18 cellular contexts compared by ENCODE assay signal in the genomic region with DNA sequence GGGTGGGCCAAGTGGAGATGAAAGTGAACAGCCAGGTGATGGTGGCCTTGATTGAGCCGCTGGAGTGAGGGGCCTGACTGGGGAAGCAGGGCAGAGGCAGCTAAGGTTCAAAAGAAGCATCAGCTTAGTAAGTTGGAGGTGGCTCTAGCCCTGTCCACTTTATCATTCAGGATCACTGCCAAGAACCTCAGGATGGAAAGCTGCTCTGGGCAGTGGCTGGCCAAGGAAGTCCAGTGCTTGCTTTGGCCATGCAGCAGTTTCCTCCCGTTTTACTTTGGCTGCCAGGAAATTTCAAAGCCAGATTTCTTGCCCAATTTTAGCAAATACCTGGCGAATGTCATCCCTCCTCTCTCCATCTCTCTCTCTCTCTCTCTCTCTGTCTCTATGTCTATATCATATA.
DNase-seq lines count a peak whose midpoint lies in the region; ATAC-seq and TF ChIP-seq lines count a peak whose summit lies in the region.
"Had no signal": no experiment of that assay in that cellular context is flagged by ENCODE, and none has a peak within 500 bp of the region (broad histone marks: within the 10 kb centered on the region; RNA-seq: fewer than 3 reads in every experiment).

No MANE protein-coding gene starts in this region.

- peaks cover 0 to 17% of the 10 kb centered on the region in 2 donors for H3K9me3 ChIP-seq in right atrium auricular region
- H3K9me3 ChIP-seq in thoracic aorta, result peaks cover 11% of the 10 kb centered on the region
- no peaks in the 10 kb centered on the region for H3K9me3 ChIP-seq in CD8-positive, alpha-beta T cell (ENCODE audit: low read length)

- H3K4me3 Mint-ChIP-seq in CD8-positive, alpha-beta T cell, result no peak overlapping the region

- H3K4me3 ChIP-seq in right atrium auricular region, result no peak overlapping the region
- no peak overlapping the region for H3K4me3 ChIP-seq in thoracic aorta
- no peak overlapping the region for H3K4me3 ChIP-seq in CD8-positive, alpha-beta T cell (ENCODE audit: low read depth, low read length)
- H3K4me3 ChIP-seq: BLaER1, GM23248, PC-9 had no signal

- POLR2A ChIA-PET in CD8-positive, alpha-beta T cell (lab: Charles Lee), result no interaction called here

- ATAC-seq in left cardiac atrium (peak; percentile 64 to 90), left lobe of liver (peak; percentile 28), thoracic aorta (ENCODE audit: insufficient number of reproducible peaks, low FRiP score, low read depth) (peak; percentile 33)
- ATAC-seq in CD8-positive, alpha-beta T cell, result no peak

- TF ChIP-seq CTCF in right atrium auricular region (IDR thresholded peaks at IDR 0.05), result no peak
- TF ChIP-seq CTCF in thoracic aorta (IDR thresholded peaks at IDR 0.05), result no peak
- TF ChIP-seq CTCF in CD8-positive, alpha-beta T cell (IDR thresholded peaks at IDR 0.05), result no peak

- H3K27ac ChIP-seq in right atrium auricular region (no peak overlapping the region), thoracic aorta (no peak overlapping the region)
- H3K27ac ChIP-seq in CD8-positive, alpha-beta T cell (ENCODE audit: low read depth, low read length), result no peak overlapping the region
- H3K27ac ChIP-seq: BLaER1, GM23248, PC-9 had no signal

- H3K4me1 Mint-ChIP-seq in CD8-positive, alpha-beta T cell (ENCODE audit: low read depth), result no peaks in the 10 kb centered on the region

- CTCF ChIA-PET in CD8-positive, alpha-beta T cell (lab: Charles Lee), result no interaction called here

- peaks cover 2% of the 10 kb centered on the region for H3K27me3 Mint-ChIP-seq in CD8-positive, alpha-beta T cell (ENCODE audit: low read depth)

- H3K36me3 Mint-ChIP-seq in CD8-positive, alpha-beta T cell, result no peaks in the 10 kb centered on the region

- H3K9me3 Mint-ChIP-seq in CD8-positive, alpha-beta T cell, result peaks cover 9% of the 10 kb centered on the region

- no peak overlapping the region for H3K27ac Mint-ChIP-seq in CD8-positive, alpha-beta T cell

- DNase-seq in left cardiac atrium (no peak), right atrium auricular region (ENCODE audit: low spot score) (no peak), astrocyte of the hippocampus (ENCODE audit: low read depth, low spot score) (peak; percentile 45), left lobe of liver (ENCODE audit: low spot score) (no peak), thoracic aorta (ENCODE audit: low spot score) (no peak), NCI-H345 treated with DMSO at 0.1 percent for 48 hours (lab: John Stamatoyannopoulos, UW; ENCODE audit: unreplicated experiment) (no peak), NCI-H526 (lab: John Stamatoyannopoulos, UW) (no peak)
- DNase-seq in CD8-positive, alpha-beta T cell, result no peak
- DNase-seq: DMS 273 treated with DMSO at 0.1 percent for 48 hours, GF-D8, GM23248, MV-4-11, NCI-H1417, NCI-H187 treated with DMSO at 0.1 percent for 48 hours, NCI-H2171, NCI-H774 had no signal

- H3K36me3 ChIP-seq in right atrium auricular region (no peaks in the 10 kb centered on the region), thoracic aorta (peaks cover 10% of the 10 kb centered on the region)
- no peaks in the 10 kb centered on the region for H3K36me3 ChIP-seq in CD8-positive, alpha-beta T cell (ENCODE audit: insufficient read depth, low read length)
- H3K36me3 ChIP-seq: BLaER1 had no signal

- intact Hi-C loops in left cardiac atrium (cut with DNase I), result no loop called here
- intact Hi-C loops in CD8-positive, alpha-beta T cell (cut with DNase I, micrococcal nuclease), result no loop called here

- no peaks in the 10 kb centered on the region for H3K27me3 ChIP-seq in right atrium auricular region
- H3K27me3 ChIP-seq in thoracic aorta (replicated peaks; ENCODE audit: insufficient read depth), result no peaks in the 10 kb centered on the region
- no peaks in the 10 kb centered on the region for H3K27me3 ChIP-seq in CD8-positive, alpha-beta T cell (ENCODE audit: insufficient read depth, low read length)
- H3K27me3 ChIP-seq: BLaER1 had no signal

- H3K4me1 ChIP-seq in right atrium auricular region, result no peaks in the 10 kb centered on the region
- peaks cover 4 to 14% of the 10 kb centered on the region in 2 donors for H3K4me1 ChIP-seq in thoracic aorta (ENCODE audit: control insufficient read depth in 1 of 2, low read depth in 2 of 2)
- H3K4me1 ChIP-seq in CD8-positive, alpha-beta T cell (ENCODE audit: insufficient read depth, low read length), result no peaks in the 10 kb centered on the region
- H3K4me1 ChIP-seq: BLaER1 had no signal
